27 cellular contexts compared by ENCODE assay signal in the genomic region with DNA sequence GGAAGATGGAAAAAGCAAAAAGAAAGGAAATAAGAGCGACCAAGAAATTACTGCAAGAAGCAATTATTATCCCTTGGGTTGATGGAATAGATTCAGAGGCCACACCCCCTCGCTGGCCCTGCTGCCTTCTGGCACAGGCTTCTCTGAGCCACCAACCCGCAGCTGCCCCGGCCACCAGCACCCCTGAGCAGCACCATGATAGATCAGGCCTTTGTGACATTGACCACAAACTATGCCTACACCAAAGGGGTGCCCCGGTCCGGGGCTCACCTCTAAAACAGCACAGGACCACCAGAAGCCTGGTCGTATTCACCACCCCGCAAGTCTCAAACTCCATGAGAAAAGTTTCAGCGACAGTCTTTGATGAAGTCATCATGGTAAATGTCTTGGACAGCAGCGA.
"Had no signal": no experiment of that assay in that cellular context is flagged by ENCODE, and none has a peak within 500 bp of the region (broad histone marks: within the 10 kb centered on the region; RNA-seq: fewer than 3 reads in every experiment).

No MANE protein-coding gene starts in this region.

- H3K27ac Mint-ChIP-seq: dendritic cell treated with granulocyte-macrophage colony-stimulating factor and Interleukin-4, amounts not matched to agents 40 ng/mL and 50 ng/mL, for 4 days; effector memory CD8-positive, alpha-beta T cell; endodermal cell had no signal

- H3K27ac ChIP-seq: colonic mucosa, epithelial cell of prostate, esophagus squamous epithelium, gastrocnemius medialis, heart right ventricle, left ventricle myocardium inferior, lower lobe of right lung had no signal

- H3K36me3 ChIP-seq: colonic mucosa, esophagus squamous epithelium, gastrocnemius medialis, heart right ventricle, left ventricle myocardium inferior, lower lobe of right lung had no signal

- H3K27me3 ChIP-seq: colonic mucosa, esophagus squamous epithelium, gastrocnemius medialis, heart right ventricle had no signal

- H3K9me3 ChIP-seq: colonic mucosa, esophagus squamous epithelium, gastrocnemius medialis, lower lobe of right lung had no signal

- H3K4me1 ChIP-seq: colonic mucosa, esophagus squamous epithelium, gastrocnemius medialis, heart right ventricle, left ventricle myocardium inferior, lower lobe of right lung had no signal

- H3K4me1 Mint-ChIP-seq: endodermal cell had no signal

- FAIRE-seq: endometrium, islet of Langerhans, keratinocyte had no signal

- H3K4me3 Mint-ChIP-seq: dendritic cell treated with granulocyte-macrophage colony-stimulating factor and Interleukin-4, amounts not matched to agents 40 ng/mL and 50 ng/mL, for 4 days; effector memory CD8-positive, alpha-beta T cell; endodermal cell had no signal

- H3K4me3 ChIP-seq: colonic mucosa, esophagus squamous epithelium, gastrocnemius medialis, heart right ventricle, left ventricle myocardium inferior, lower lobe of right lung had no signal

- ATAC-seq: effector memory CD8-positive, alpha-beta T cell; esophagus mucosa; gastrocnemius medialis; heart right ventricle; left colon; left lobe of liver; lower lobe of right lung had no signal

- DNase-seq: colonic mucosa; cortex of kidney; effector CD8-positive, alpha-beta T cell; effector memory CD8-positive, alpha-beta T cell; endodermal cell; erythroblast; esophagus squamous epithelium; foreskin fibroblast; foreskin melanocyte; gastrocnemius medialis; glutamatergic neuron; head of caudate nucleus; heart right ventricle; hippocampal formation; kidney glomerular epithelial cell; left colon; left ventricle myocardium inferior; lower lobe of right lung; mesenchymal stem cell; midbrain had no signal
